ENCODE assay signal across 9 cellular contexts in genomic region chr17:50290074-50290702, GRCh38. TPM values are rescaled to one million over a fixed set of nuclear protein-coding genes. Genes with fewer than 3 reads are reported as not detected.
DNase-seq lines count a peak whose midpoint lies in the region; ATAC-seq and TF ChIP-seq lines count a peak whose summit lies in the region.
"Had no signal": no experiment of that assay in that cellular context is flagged by ENCODE, and none has a peak within 500 bp of the region (broad histone marks: within the 10 kb centered on the region; RNA-seq: fewer than 3 reads in every experiment).

No MANE protein-coding gene starts in this region.

- in situ Hi-C loops in brain microvascular endothelial cell (cut with HindIII; ENCODE audit: low pct_ligation_motif_present, low sequenced_read_pairs): no loop called here

- H3K4me3 ChIP-seq in brain microvascular endothelial cell (ENCODE audit: low read depth, low read length): peak overlapping the region; percentile 46

- no peaks in the 10 kb centered on the region for H3K36me3 ChIP-seq in brain microvascular endothelial cell (replicated peaks)

- TF ChIP-seq CTCF in brain microvascular endothelial cell (IDR thresholded peaks at IDR 0.05; ENCODE audit: low read depth, low read length, missing control alignments): no peak

- peak; percentile 78 for ATAC-seq in left lobe of liver
- no peak for ATAC-seq in GM21447 (IDR thresholded peaks at IDR 0.05; ENCODE audit: unreplicated experiment)

- DNase-seq in EH (ENCODE audit: low read depth) (peak; percentile 100), NCI-H446 (lab: John Stamatoyannopoulos, UW) (peak; percentile 36 to 89), brain microvascular endothelial cell (peak; percentile 93), left lobe of liver (ENCODE audit: low spot score) (no peak), stromal cell of bone marrow (ENCODE audit: low read depth) (peak; percentile 98), NCI-H1417 (lab: John Stamatoyannopoulos, UW) (no peak), NCI-H2227 (lab: John Stamatoyannopoulos, UW; ENCODE audit: unreplicated experiment) (no peak)

- peak overlapping the region; percentile 87 for H3K27ac ChIP-seq in brain microvascular endothelial cell

- no peaks in the 10 kb centered on the region for H3K27me3 ChIP-seq in brain microvascular endothelial cell (replicated peaks)

RNA-seq across cellular contexts. Expression of gene TMEM92, which starts 15.9 kb away (rescaled TPM):
- 3.0 TPM for total RNA-seq in left lobe of liver
- total RNA-seq: mononuclear cell had no signal

RNA-seq across cellular contexts. Expression of gene XYLT2, which starts 55.7 kb away (rescaled TPM):
- 10.4 TPM for total RNA-seq in left lobe of liver

Comparison
In these comparisons a context has a peak if more than half of its experiments do, and no peak if none do; other contexts are left out.
1. DNase-seq: peak in EH (single experiment), NCI-H446 (2 of 2), brain microvascular endothelial cell (single experiment) and stromal cell of bone marrow (single experiment); none in left lobe of liver (single experiment), NCI-H1417 (0 of 3) and NCI-H2227 (single experiment).